Comparison of ENCODE assay signal across 1 cellular context in genomic region chr21:43062955-43063664, GRCh38. TPM values are rescaled to one million over a fixed set of nuclear protein-coding genes. Genes with fewer than 3 reads are reported as not detected.
"Had no signal": no experiment of that assay in that cellular context is flagged by ENCODE, and none has a peak within 500 bp of the region (broad histone marks: within the 10 kb centered on the region; RNA-seq: fewer than 3 reads in every experiment).

No MANE protein-coding gene starts in this region.

RNA-seq across cellular contexts. Expression of gene CBS, which starts 12.5 kb away (rescaled TPM):
- total RNA-seq: mononuclear cell had no signal
